1 cellular context compared by ENCODE assay signal in genomic region chr12:6779667-6780459, GRCh38.
A peak's percentile ranks its signal among the peaks of the same experiment; 100 is the strongest.
TF ChIP-seq lines count a peak whose summit lies in the region.

No MANE protein-coding gene starts in this region.

TF ChIP-seq in HepG2, 621 proteins besides CTCF, POLR2A, EP300 and RAD21 (continues in another document):
- TF ChIP-seq ZNF747 (CRISPR knock-in tag; IDR thresholded peaks at IDR 0.05; ENCODE audit: borderline replicate concordance), result no peak
- TF ChIP-seq MTA1 (CRISPR knock-in tag; IDR thresholded peaks at IDR 0.05; ENCODE audit: borderline replicate concordance), result peak; percentile 80
- peak; percentile 15 for TF ChIP-seq XRCC5 (optimal IDR thresholded peaks at IDR 0.05; ENCODE audit: low read length)
- TF ChIP-seq ZNF430 (CRISPR knock-in tag; IDR thresholded peaks at IDR 0.05), result 0 out of 2 replicates have a peak, but pooled peaks have one; percentile 18
- no peak for TF ChIP-seq ZNF879 (CRISPR knock-in tag; IDR thresholded peaks at IDR 0.05)
- no peak for TF ChIP-seq ZSCAN9 (CRISPR knock-in tag; IDR thresholded peaks at IDR 0.05; ENCODE audit: borderline replicate concordance)
- 0 out of 2 replicates have a peak, but pooled peaks have one; percentile 33 for TF ChIP-seq SIN3A (IDR thresholded peaks at IDR 0.05; ENCODE audit: borderline replicate concordance, low read depth, low read length)
- no peak for TF ChIP-seq ZNF230 (CRISPR knock-in tag; IDR thresholded peaks at IDR 0.05)
- 0 out of 2 replicates have a peak, but pooled peaks have one; percentile 8 for TF ChIP-seq CHD4 (IDR thresholded peaks at IDR 0.05; ENCODE audit: borderline replicate concordance, low read length)
- TF ChIP-seq MXD4 (CRISPR knock-in tag; IDR thresholded peaks at IDR 0.05), result 0 out of 2 replicates have a peak, but pooled peaks have one; percentile 13
- TF ChIP-seq HNRNPL (IDR thresholded peaks at IDR 0.05; ENCODE audit: low read depth, low read length), result peak; percentile 79; the same call in 1 of the 2 replicates
- no peak for TF ChIP-seq ZNF329 (CRISPR knock-in tag; IDR thresholded peaks at IDR 0.05; ENCODE audit: low read depth)
- TF ChIP-seq RFX5 (IDR thresholded peaks at IDR 0.05; ENCODE audit: low read depth, low read length), result no peak
- no peak for TF ChIP-seq KAT8 (CRISPR knock-in tag; IDR thresholded peaks at IDR 0.05)
- no peak; the same call in 1 of the 2 replicates for TF ChIP-seq ETV5 (CRISPR knock-in tag; IDR thresholded peaks at IDR 0.05; ENCODE audit: borderline replicate concordance)
- TF ChIP-seq HNRNPUL1 (IDR thresholded peaks at IDR 0.05; ENCODE audit: low read depth, low read length), result no peak
- TF ChIP-seq ZNF772 (CRISPR knock-in tag; IDR thresholded peaks at IDR 0.05), result peak; percentile 40; the same call in 1 of the 2 replicates
- no peak for TF ChIP-seq RAD51 (IDR thresholded peaks at IDR 0.05; ENCODE audit: borderline replicate concordance)
- 0 out of 2 replicates have a peak, but pooled peaks have one; percentile 28 for TF ChIP-seq ELF4 (CRISPR knock-in tag; IDR thresholded peaks at IDR 0.05; ENCODE audit: borderline replicate concordance)
- no peak for TF ChIP-seq ZNF724P (CRISPR knock-in tag; IDR thresholded peaks at IDR 0.05; ENCODE audit: borderline replicate concordance)
- no peak for TF ChIP-seq MIER3 (CRISPR knock-in tag; IDR thresholded peaks at IDR 0.05; ENCODE audit: borderline replicate concordance)
- no peak for TF ChIP-seq ZBTB33 (CRISPR knock-in tag; IDR thresholded peaks at IDR 0.05)
- no peak for TF ChIP-seq ZNF574 (CRISPR knock-in tag; IDR thresholded peaks at IDR 0.05)
- peak; percentile 36; the same call in 1 of the 2 replicates for TF ChIP-seq ARID5B (CRISPR knock-in tag; IDR thresholded peaks at IDR 0.05)
- TF ChIP-seq FOSL2 (CRISPR knock-in tag; IDR thresholded peaks at IDR 0.05), result peak; percentile 29; the same call in 1 of the 2 replicates
- TF ChIP-seq SKIL (CRISPR knock-in tag; IDR thresholded peaks at IDR 0.05; ENCODE audit: borderline replicate concordance), result no peak
- no peak for TF ChIP-seq ETV6 (CRISPR knock-in tag; conservative IDR thresholded peaks at IDR 0.05)
- TF ChIP-seq ZSCAN5A (CRISPR knock-in tag; IDR thresholded peaks at IDR 0.05; ENCODE audit: borderline replicate concordance), result no peak
- TF ChIP-seq TERF1 (CRISPR knock-in tag; IDR thresholded peaks at IDR 0.05), result no peak
- no peak for TF ChIP-seq JDP2 (CRISPR knock-in tag; IDR thresholded peaks at IDR 0.05; ENCODE audit: borderline replicate concordance)
- no peak for TF ChIP-seq ZNF17 (CRISPR knock-in tag; IDR thresholded peaks at IDR 0.05)
- no peak for TF ChIP-seq ZSCAN25 (CRISPR knock-in tag; IDR thresholded peaks at IDR 0.05)
- TF ChIP-seq ZNF276 (CRISPR knock-in tag; IDR thresholded peaks at IDR 0.05; ENCODE audit: low read depth), result peak; percentile 21; the same call in 1 of the 2 replicates
- no peak for TF ChIP-seq ISX (CRISPR knock-in tag; conservative IDR thresholded peaks at IDR 0.05)
- TF ChIP-seq ZNF605 (CRISPR knock-in tag; IDR thresholded peaks at IDR 0.05), result 0 out of 2 replicates have a peak, but pooled peaks have one; percentile 36
- no peak for TF ChIP-seq IRF9 (CRISPR knock-in tag; IDR thresholded peaks at IDR 0.05; ENCODE audit: borderline replicate concordance)
- no peak for TF ChIP-seq ZNF800 (CRISPR knock-in tag; IDR thresholded peaks at IDR 0.05)
